In the genomic region with DNA sequence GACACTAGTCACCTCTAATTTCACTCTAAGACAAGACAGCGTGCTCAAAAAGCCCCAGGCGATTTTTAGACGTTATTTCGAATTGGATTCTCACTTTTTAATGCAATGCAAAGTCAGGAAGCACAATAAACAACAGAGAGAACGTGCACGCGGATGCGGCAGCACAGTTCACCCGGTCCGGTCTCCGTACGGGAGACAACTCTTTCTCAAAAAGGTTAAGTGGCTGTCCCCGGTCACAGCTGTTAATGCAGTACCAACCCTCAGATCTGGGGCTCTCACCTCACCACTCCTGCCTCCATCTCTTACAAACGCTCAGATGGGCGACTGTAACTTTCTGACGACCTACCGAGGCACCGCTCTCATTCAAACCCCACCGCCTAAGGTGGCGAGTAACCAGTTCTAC, we compare ENCODE assay signal across 8 cellular contexts. TPM values are rescaled to one million over a fixed set of nuclear protein-coding genes. Genes with fewer than 3 reads are reported as not detected.
DNase-seq lines count a peak whose midpoint lies in the region; ATAC-seq and TF ChIP-seq lines count a peak whose summit lies in the region.

No MANE protein-coding gene starts in this region.

- H3K4me3 ChIP-seq in GM06990 (replicated peaks; ENCODE audit: low read depth, low read length) (peak overlapping the region; percentile 80), HFF-Myc (replicated peaks; ENCODE audit: low read depth, low read length) (peak overlapping the region; percentile 93), smooth muscle cell (peak overlapping the region; percentile 83)

- H3K4me1 Mint-ChIP-seq in activated CD8-positive, alpha-beta T cell treated with anti-CD3 and anti-CD28 coated beads for 36 hours (ENCODE audit: low read depth): peaks cover 27% of the 10 kb centered on the region

- peak; percentile 2 for ATAC-seq in activated CD8-positive, alpha-beta T cell treated with anti-CD3 and anti-CD28 coated beads for 36 hours
- ATAC-seq in left ventricle myocardium superior: peak; percentile 2
- no peak for ATAC-seq in HG03095 (IDR thresholded peaks at IDR 0.05; ENCODE audit: unreplicated experiment)

- H2AFZ ChIP-seq in smooth muscle cell (ENCODE audit: low read depth): no peak overlapping the region

- CTCF ChIA-PET in activated CD8-positive, alpha-beta T cell treated with anti-CD3 and anti-CD28 coated beads for 36 hours (lab: Charles Lee): interaction anchor here (0.9 to 2.4 kb wide), 3 partner anchors 89 to 409 kb away, joined by 3 to 9 read pairs (median 7); partner anchors contain the start of gene DDOST

- H3K27me3 ChIP-seq in GM06990 (replicated peaks; ENCODE audit: control insufficient read depth, insufficient read depth, low read length) (no peaks in the 10 kb centered on the region), smooth muscle cell (ENCODE audit: low read depth) (no peaks in the 10 kb centered on the region)

- H4K20me1 ChIP-seq in smooth muscle cell (ENCODE audit: low read depth): peaks cover 54% of the 10 kb centered on the region

- H3K9me3 Mint-ChIP-seq in activated CD8-positive, alpha-beta T cell treated with anti-CD3 and anti-CD28 coated beads for 36 hours: no peaks in the 10 kb centered on the region

- H3K36me3 ChIP-seq in GM06990 (ENCODE audit: control insufficient read depth, insufficient read depth, low read length) (no peaks in the 10 kb centered on the region), smooth muscle cell (ENCODE audit: low read depth) (no peaks in the 10 kb centered on the region)

- WGBS in smooth muscle cell (ENCODE audit: low lambda C conversion rate): 1% methylated on average over 20 of the region's 20 CpGs

- DNase-seq in GM06990 (ENCODE audit: extremely low read depth, insufficient read length) (no peak), HFF-Myc (ENCODE audit: extremely low read depth, low read depth) (no peak), left ventricle myocardium superior (no peak), smooth muscle cell (lab: John Stamatoyannopoulos, UW; ENCODE audit: unreplicated experiment) (no peak), NCI-H2029 treated with DMSO at 0.1 percent for 48 hours (lab: John Stamatoyannopoulos, UW) (no peak)
- DNase-seq in activated CD8-positive, alpha-beta T cell treated with anti-CD3 and anti-CD28 coated beads for 36 hours: no peak
- DNase-seq in effector CD4-positive, alpha-beta T cell: no peak

- H3K4me3 Mint-ChIP-seq in activated CD8-positive, alpha-beta T cell treated with anti-CD3 and anti-CD28 coated beads for 36 hours: peak overlapping the region; percentile 91

- intact Hi-C loops in activated CD8-positive, alpha-beta T cell treated with anti-CD3 and anti-CD28 coated beads for 36 hours (cut with micrococcal nuclease): no loop called here
- intact Hi-C loops in left ventricle myocardium superior (cut with micrococcal nuclease): no loop called here

- no peak for TF ChIP-seq CTCF in GM06990 (IDR thresholded peaks at IDR 0.05; ENCODE audit: insufficient read depth, low read length, poor library complexity, severe bottlenecking)
- TF ChIP-seq CTCF in HFF-Myc (IDR thresholded peaks at IDR 0.05; ENCODE audit: low read depth, low read length, missing control alignments): no peak
- no peak for TF ChIP-seq CTCF in activated CD8-positive, alpha-beta T cell treated with anti-CD3 and anti-CD28 coated beads for 36 hours (IDR thresholded peaks at IDR 0.05)
- TF ChIP-seq CTCF in smooth muscle cell (IDR thresholded peaks at IDR 0.05; ENCODE audit: borderline replicate concordance, insufficient read depth, poor library complexity, severe bottlenecking): no peak

- peak overlapping the region; percentile 97 for H3K27ac ChIP-seq in smooth muscle cell (ENCODE audit: low read depth)

- peak overlapping the region; percentile 91 for H3K4me2 ChIP-seq in smooth muscle cell

- H3K9me3 ChIP-seq in smooth muscle cell (replicated peaks; ENCODE audit: low read depth): no peaks in the 10 kb centered on the region

- H3K27ac Mint-ChIP-seq in activated CD8-positive, alpha-beta T cell treated with anti-CD3 and anti-CD28 coated beads for 36 hours: peak overlapping the region; percentile 91

- H3F3A ChIP-seq in smooth muscle cell (ENCODE audit: low read depth): peaks cover 9% of the 10 kb centered on the region

- no peaks in the 10 kb centered on the region for H3K27me3 Mint-ChIP-seq in activated CD8-positive, alpha-beta T cell treated with anti-CD3 and anti-CD28 coated beads for 36 hours

- peaks cover 14% of the 10 kb centered on the region for H3K36me3 Mint-ChIP-seq in activated CD8-positive, alpha-beta T cell treated with anti-CD3 and anti-CD28 coated beads for 36 hours (ENCODE audit: low read depth)

- peaks cover 15% of the 10 kb centered on the region for H3K4me1 ChIP-seq in smooth muscle cell (ENCODE audit: low read depth)

- POLR2A ChIA-PET in activated CD8-positive, alpha-beta T cell treated with anti-CD3 and anti-CD28 coated beads for 36 hours (lab: Charles Lee): interaction anchor here (0.6 to 3.1 kb wide), 9 partner anchors 12 to 392 kb away, joined by 3 to 12 read pairs (median 4); partner anchors contain the start of gene SH2D5

- H3K9ac ChIP-seq in smooth muscle cell (ENCODE audit: low read depth): peak overlapping the region; percentile 96

- peaks cover 51% of the 10 kb centered on the region for H3K79me2 ChIP-seq in smooth muscle cell (ENCODE audit: low read depth)

RNA-seq across cellular contexts. Expression of gene HP1BP3, which starts 1.2 kb away (rescaled TPM):
- total RNA-seq in activated CD8-positive, alpha-beta T cell treated with anti-CD3 and anti-CD28 coated beads for 36 hours: 100 to 1,000 TPM; 219 to 224 TPM
- total RNA-seq in left ventricle myocardium superior (121 TPM), smooth muscle cell (110 and 119 TPM in 2 replicates)
- 77.9 and 86.0 TPM in 2 replicates for polyA plus RNA-seq in smooth muscle cell

RNA-seq across cellular contexts. Expression of gene SH2D5, which starts 53.4 kb away (rescaled TPM):
- 1 to 10 TPM; 1.3 to 1.6 TPM for total RNA-seq in activated CD8-positive, alpha-beta T cell treated with anti-CD3 and anti-CD28 coated beads for 36 hours
- not detected for total RNA-seq in left ventricle myocardium superior
- 0.18 and 0.63 TPM in 2 replicates for total RNA-seq in smooth muscle cell
- 0.82 TPM in 1 of 2 replicates, not detected in the other for polyA plus RNA-seq in smooth muscle cell
